Comparison of ENCODE assay signal across 1 cellular context in genomic region chr6:33412140-33413009, GRCh38.
TF ChIP-seq lines count a peak whose summit lies in the region.

No MANE protein-coding gene starts in this region.

TF ChIP-seq in IMR-90, 13 proteins besides CTCF, POLR2A, EP300 and RAD21 (continued from another document):
- TF ChIP-seq ELK1 (IDR thresholded peaks at IDR 0.05; ENCODE audit: borderline replicate concordance, low read depth, low read length): no peak
- no peak for TF ChIP-seq MAFK (IDR thresholded peaks at IDR 0.05; ENCODE audit: low read depth, low read length)
- TF ChIP-seq SMC3 (IDR thresholded peaks at IDR 0.05; ENCODE audit: low read depth, low read length): no peak
- TF ChIP-seq MXI1 (IDR thresholded peaks at IDR 0.05; ENCODE audit: borderline replicate concordance, low read depth, low read length): no peak
- TF ChIP-seq USF2 (IDR thresholded peaks at IDR 0.05; ENCODE audit: low read depth, low read length): no peak
- TF ChIP-seq FOS (IDR thresholded peaks at IDR 0.05; ENCODE audit: low read depth, low read length): no peak
- no peak for TF ChIP-seq RFX5 (IDR thresholded peaks at IDR 0.05; ENCODE audit: low read depth, low read length)
- no peak for TF ChIP-seq CEBPB (IDR thresholded peaks at IDR 0.05; ENCODE audit: low read depth, low read length)
- no peak for TF ChIP-seq CHD1 (IDR thresholded peaks at IDR 0.05; ENCODE audit: low read depth, low read length)
- no peak for TF ChIP-seq RCOR1 (IDR thresholded peaks at IDR 0.05; ENCODE audit: insufficient replicate concordance, low read length)
